Comparison of ENCODE assay signal across 8 cellular contexts in the genomic region with DNA sequence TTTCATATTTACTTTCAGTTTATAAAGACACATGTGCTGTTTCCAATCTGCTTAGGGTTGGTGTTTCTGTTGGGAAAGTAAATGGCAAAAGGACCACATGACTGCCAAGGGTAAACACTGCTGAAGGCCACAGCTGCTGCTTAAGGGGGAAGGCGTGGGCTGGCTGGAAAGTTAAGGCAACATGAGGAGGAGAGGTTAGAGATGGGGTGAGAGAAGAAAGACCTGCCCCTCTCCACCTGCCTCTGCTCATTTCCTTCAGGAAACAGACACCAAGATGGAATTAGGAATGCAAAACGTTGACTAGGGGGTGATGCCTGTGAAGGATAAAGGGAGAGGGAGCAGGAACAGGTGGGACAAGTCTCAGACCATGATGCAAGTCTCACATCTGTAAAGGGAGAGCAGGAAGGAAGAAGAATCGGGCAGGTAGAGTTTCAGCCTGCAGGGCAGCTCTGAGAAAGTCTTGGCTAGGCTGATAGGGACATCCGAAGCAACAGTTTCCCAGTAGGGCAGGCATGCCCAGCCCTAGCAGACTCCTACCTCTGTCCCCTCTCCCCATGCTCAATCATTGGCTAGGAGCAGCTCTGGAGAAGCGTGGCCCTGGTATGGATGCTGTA.
DNase-seq lines count a peak whose midpoint lies in the region; ATAC-seq and TF ChIP-seq lines count a peak whose summit lies in the region.

No MANE protein-coding gene starts in this region.

- H3K4me1 Mint-ChIP-seq in activated T-helper 2 cell treated with anti-CD3 and anti-CD28 coated beads, Interferon-gamma antibody, Interleukin-2, Interleukin-4, amounts not matched to agents 10 μg/mL and 5 μg/mL and 100 μg/mL, durations not matched to agents 14 hours and 24 hours and 36 hours (ENCODE audit: low read depth), result peaks cover 73% of the 10 kb centered on the region

- H3K27ac ChIP-seq in lung (ENCODE audit: low read depth in 1 of 2, low read length in 1 of 2), result peak overlapping the region in 1 of 2 donors; percentile 81

- H3K36me3 Mint-ChIP-seq in activated T-helper 2 cell treated with anti-CD3 and anti-CD28 coated beads, Interferon-gamma antibody, Interleukin-2, Interleukin-4, amounts not matched to agents 10 μg/mL and 5 μg/mL and 100 μg/mL, durations not matched to agents 14 hours and 24 hours and 36 hours (ENCODE audit: low read depth), result no peaks in the 10 kb centered on the region

- no peaks in the 10 kb centered on the region for H3K27me3 Mint-ChIP-seq in activated T-helper 2 cell treated with anti-CD3 and anti-CD28 coated beads, Interferon-gamma antibody, Interleukin-2, Interleukin-4, amounts not matched to agents 10 μg/mL and 5 μg/mL and 100 μg/mL, durations not matched to agents 14 hours and 24 hours and 36 hours (ENCODE audit: low read depth)

- no peak for TF ChIP-seq CTCF in lung (IDR thresholded peaks at IDR 0.05; ENCODE audit: control extremely low read depth, extremely low read depth)
- TF ChIP-seq CTCF in lower leg skin (IDR thresholded peaks at IDR 0.05), result no peak
- TF ChIP-seq CTCF in BE2C (IDR thresholded peaks at IDR 0.05; ENCODE audit: low read depth, low read length), result no peak

- H3K4me1 ChIP-seq in lung (ENCODE audit: control insufficient read depth in 2 of 2, insufficient read depth in 2 of 2, low read length in 2 of 2), result peaks cover 9 to 13% of the 10 kb centered on the region in 2 donors
- H3K4me1 ChIP-seq in BE2C, result peaks cover 52% of the 10 kb centered on the region

- no peaks in the 10 kb centered on the region for H3K9me3 ChIP-seq in lung (ENCODE audit: control insufficient read depth in 2 of 2, insufficient read depth in 1 of 2, low read length in 1 of 2)
- no peaks in the 10 kb centered on the region; the same call in 1 of the 2 replicates for H3K9me3 ChIP-seq in BE2C

- WGBS in lung, 2 donors, result 59 to 73% methylated on average over 5 of the region's 5 CpGs
- 58 to 62% methylated on average over 5 of the region's 5 CpGs for WGBS in lower leg skin, 2 donors

- peak; percentile 40 for ATAC-seq in GM18505 (IDR thresholded peaks at IDR 0.05; ENCODE audit: unreplicated experiment)
- ATAC-seq in HG03432 (IDR thresholded peaks at IDR 0.05; ENCODE audit: unreplicated experiment), result peak; percentile 47
- peak; percentile 34 for ATAC-seq in lung (ENCODE audit: insufficient read depth, low FRiP score)

- H3K4me3 ChIP-seq in lung (no peak overlapping the region), lower leg skin (ENCODE audit: low read depth, poor library complexity, severe bottlenecking) (no peak overlapping the region), BE2C (ENCODE audit: low read depth, low read length) (no peak overlapping the region)

- H3K27ac Mint-ChIP-seq in activated T-helper 2 cell treated with anti-CD3 and anti-CD28 coated beads, Interferon-gamma antibody, Interleukin-2, Interleukin-4, amounts not matched to agents 10 μg/mL and 5 μg/mL and 100 μg/mL, durations not matched to agents 14 hours and 24 hours and 36 hours, result peak overlapping the region; percentile 73

- no peak for DNase-seq in activated T-helper 2 cell treated with anti-CD3 and anti-CD28 coated beads, Interferon-gamma antibody, Interleukin-2, Interleukin-4, amounts not matched to agents 10 μg/mL and 5 μg/mL and 100 μg/mL, durations not matched to agents 14 hours and 24 hours and 36 hours (ENCODE audit: low spot score)
- DNase-seq in lung (ENCODE audit: low spot score), result no peak
- DNase-seq in HPDE6-E6E7 (ENCODE audit: extremely low spot score), result no peak
- no peak for DNase-seq in lower leg skin (ENCODE audit: low spot score in 2 of 2)
- no peak for DNase-seq in BE2C
- no peak for DNase-seq in activated CD4-positive, CD25-positive, alpha-beta regulatory T cell (lab: John Stamatoyannopoulos, UW)

- intact Hi-C loops in activated T-helper 2 cell treated with anti-CD3 and anti-CD28 coated beads, Interferon-gamma antibody, Interleukin-2, Interleukin-4, amounts not matched to agents 10 μg/mL and 5 μg/mL and 100 μg/mL, durations not matched to agents 14 hours and 24 hours and 36 hours (cut with micrococcal nuclease), result loop anchor here (5.0 to 10.0 kb wide), 4 partner anchors 127 to 1069 kb away; partner anchors contain the start of genes CEBPZ and NDUFAF7
- intact Hi-C loops in lower leg skin (cut with DNase I; ENCODE audit: low total_unique reads), result no loop called here

- peak overlapping the region; percentile 63 for H3K4me3 Mint-ChIP-seq in activated T-helper 2 cell treated with anti-CD3 and anti-CD28 coated beads, Interferon-gamma antibody, Interleukin-2, Interleukin-4, amounts not matched to agents 10 μg/mL and 5 μg/mL and 100 μg/mL, durations not matched to agents 14 hours and 24 hours and 36 hours (ENCODE audit: low read depth)

- no peak for TF ChIP-seq POLR2A in GM18505 (IDR thresholded peaks at IDR 0.05; ENCODE audit: borderline replicate concordance, extremely low read depth, insufficient read depth, insufficient read length)
- no peak for TF ChIP-seq POLR2A in lower leg skin (IDR thresholded peaks at IDR 0.05)

- H3K9me3 Mint-ChIP-seq in activated T-helper 2 cell treated with anti-CD3 and anti-CD28 coated beads, Interferon-gamma antibody, Interleukin-2, Interleukin-4, amounts not matched to agents 10 μg/mL and 5 μg/mL and 100 μg/mL, durations not matched to agents 14 hours and 24 hours and 36 hours, result peaks cover under 1% of the 10 kb centered on the region

- H3K36me3 ChIP-seq in lung (ENCODE audit: control insufficient read depth in 2 of 2, insufficient read depth in 2 of 2, low read length in 2 of 2), result no peaks in the 10 kb centered on the region
- H3K36me3 ChIP-seq in BE2C, result no peaks in the 10 kb centered on the region

- H3K27me3 ChIP-seq in lung (ENCODE audit: control insufficient read depth, insufficient read depth) (no peaks in the 10 kb centered on the region), BE2C (no peaks in the 10 kb centered on the region)
